Comparison of ENCODE assay signal across 1 cellular context in the genomic region with DNA sequence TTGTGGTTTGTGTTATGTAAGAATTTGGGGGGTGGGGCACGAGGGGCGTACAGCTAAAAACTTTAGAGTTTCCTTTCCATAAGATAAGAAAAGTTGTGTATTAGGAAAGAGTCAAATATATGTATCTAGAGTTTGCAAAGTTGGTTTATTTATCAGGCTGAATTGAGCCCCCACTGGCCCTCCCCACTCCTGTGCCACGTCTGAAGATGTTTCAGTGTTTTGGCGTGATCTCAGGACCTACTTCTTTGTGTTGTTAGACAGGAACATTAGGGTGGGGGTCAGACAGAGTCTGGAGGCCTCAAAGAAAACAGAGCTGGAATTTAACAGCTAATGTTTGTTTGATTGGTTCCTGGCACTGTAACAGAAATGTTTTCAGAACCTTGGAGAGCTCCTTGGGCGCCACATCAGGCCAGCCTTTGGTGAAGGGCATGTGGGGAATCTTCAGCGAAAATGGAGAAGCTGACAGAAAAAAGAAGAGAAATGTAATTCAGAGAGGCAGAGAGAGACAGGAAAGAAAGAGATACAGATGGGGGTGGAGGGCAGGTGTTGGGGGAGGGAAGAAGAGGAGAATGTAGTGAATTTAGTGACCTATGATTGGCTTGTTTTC.
A peak's percentile ranks its signal among the peaks of the same experiment; 100 is the strongest.
TF ChIP-seq lines count a peak whose summit lies in the region.

No MANE protein-coding gene starts in this region.

TF ChIP-seq in HepG2, 621 proteins besides CTCF, POLR2A, EP300 and RAD21 (continued from another document and continues in another):
- peak; percentile 66 for TF ChIP-seq NR0B2 (CRISPR knock-in tag; IDR thresholded peaks at IDR 0.05)
- peak; percentile 70; the same call in 1 of the 2 replicates for TF ChIP-seq ARHGAP35 (CRISPR knock-in tag; IDR thresholded peaks at IDR 0.05; ENCODE audit: borderline replicate concordance)
- TF ChIP-seq SUZ12 (IDR thresholded peaks at IDR 0.05; ENCODE audit: low read depth, low read length): no peak
- TF ChIP-seq SRF (IDR thresholded peaks at IDR 0.05; ENCODE audit: low read depth, low read length): no peak
- TF ChIP-seq ZNF770 (CRISPR knock-in tag; IDR thresholded peaks at IDR 0.05): no peak
- TF ChIP-seq ZNF691 (CRISPR knock-in tag; IDR thresholded peaks at IDR 0.05; ENCODE audit: borderline replicate concordance, low read depth): peak; percentile 41; the same call in 1 of the 2 replicates
- TF ChIP-seq, protein P1, sequence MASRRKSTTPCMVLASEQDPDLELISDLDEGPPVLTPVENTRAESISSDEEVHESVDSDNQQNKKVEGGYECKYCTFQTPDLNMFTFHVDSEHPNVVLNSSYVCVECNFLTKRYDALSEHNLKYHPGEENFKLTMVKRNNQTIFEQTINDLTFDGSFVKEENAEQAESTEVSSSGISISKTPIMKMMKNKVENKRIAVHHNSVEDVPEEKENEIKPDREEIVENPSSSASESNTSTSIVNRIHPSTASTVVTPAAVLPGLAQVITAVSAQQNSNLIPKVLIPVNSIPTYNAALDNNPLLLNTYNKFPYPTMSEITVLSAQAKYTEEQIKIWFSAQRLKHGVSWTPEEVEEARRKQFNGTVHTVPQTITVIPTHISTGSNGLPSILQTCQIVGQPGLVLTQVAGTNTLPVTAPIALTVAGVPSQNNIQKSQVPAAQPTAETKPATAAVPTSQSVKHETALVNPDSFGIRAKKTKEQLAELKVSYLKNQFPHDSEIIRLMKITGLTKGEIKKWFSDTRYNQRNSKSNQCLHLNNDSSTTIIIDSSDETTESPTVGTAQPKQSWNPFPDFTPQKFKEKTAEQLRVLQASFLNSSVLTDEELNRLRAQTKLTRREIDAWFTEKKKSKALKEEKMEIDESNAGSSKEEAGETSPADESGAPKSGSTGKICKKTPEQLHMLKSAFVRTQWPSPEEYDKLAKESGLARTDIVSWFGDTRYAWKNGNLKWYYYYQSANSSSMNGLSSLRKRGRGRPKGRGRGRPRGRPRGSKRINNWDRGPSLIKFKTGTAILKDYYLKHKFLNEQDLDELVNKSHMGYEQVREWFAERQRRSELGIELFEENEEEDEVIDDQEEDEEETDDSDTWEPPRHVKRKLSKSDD (CRISPR knock-in tag; IDR thresholded peaks at IDR 0.05; ENCODE audit: low read depth): peak; percentile 73; the same call in 1 of the 2 replicates
- TF ChIP-seq HIVEP1 (CRISPR knock-in tag; IDR thresholded peaks at IDR 0.05): no peak
- TF ChIP-seq ZNF747 (CRISPR knock-in tag; IDR thresholded peaks at IDR 0.05; ENCODE audit: borderline replicate concordance): 0 out of 2 replicates have a peak, but pooled peaks have one; percentile 65
- no peak for TF ChIP-seq ZHX2 (IDR thresholded peaks at IDR 0.05; ENCODE audit: low read depth)
- TF ChIP-seq ZHX2 (CRISPR knock-in tag; IDR thresholded peaks at IDR 0.05; ENCODE audit: borderline replicate concordance): peak; percentile 91
- peak; percentile 65; the same call in 1 of the 2 replicates for TF ChIP-seq KDM2A (CRISPR knock-in tag; IDR thresholded peaks at IDR 0.05; ENCODE audit: borderline replicate concordance, low read depth)
- TF ChIP-seq ZNF318 (CRISPR knock-in tag; IDR thresholded peaks at IDR 0.05): no peak
- TF ChIP-seq ZNF670 (CRISPR knock-in tag; IDR thresholded peaks at IDR 0.05; ENCODE audit: borderline replicate concordance): peak; percentile 81
- no peak for TF ChIP-seq NR3C1 (CRISPR knock-in tag; IDR thresholded peaks at IDR 0.05)
- no peak for TF ChIP-seq ZNF615 (CRISPR knock-in tag; IDR thresholded peaks at IDR 0.05; ENCODE audit: borderline replicate concordance)
- no peak for TF ChIP-seq IKZF4 (CRISPR knock-in tag; IDR thresholded peaks at IDR 0.05; ENCODE audit: borderline replicate concordance, low read depth, not compliant biosample characterization)
- no peak for TF ChIP-seq ZNF382 (CRISPR knock-in tag; IDR thresholded peaks at IDR 0.05; ENCODE audit: borderline replicate concordance)
- TF ChIP-seq SMC3 (IDR thresholded peaks at IDR 0.05; ENCODE audit: low read length): peak; percentile 20; the same call in 1 of the 2 replicates
- TF ChIP-seq ZBTB20 (CRISPR knock-in tag; IDR thresholded peaks at IDR 0.05; ENCODE audit: borderline replicate concordance, low read depth): peak; percentile 93; the same call in 1 of the 2 replicates
- no peak for TF ChIP-seq SSRP1 (CRISPR knock-in tag; IDR thresholded peaks at IDR 0.05)
- no peak for TF ChIP-seq STAT6 (CRISPR knock-in tag; IDR thresholded peaks at IDR 0.05; ENCODE audit: borderline replicate concordance)
- TF ChIP-seq PITX1 (CRISPR knock-in tag; IDR thresholded peaks at IDR 0.05): peak; percentile 78
